Comparison of ENCODE assay signal across 15 cellular contexts in genomic region chr1:97066860-97067259, GRCh38.
DNase-seq lines count a peak whose midpoint lies in the region; ATAC-seq and TF ChIP-seq lines count a peak whose summit lies in the region.
"Had no signal": no experiment of that assay in that cellular context is flagged by ENCODE, and none has a peak within 500 bp of the region (broad histone marks: within the 10 kb centered on the region; RNA-seq: fewer than 3 reads in every experiment).

No MANE protein-coding gene starts in this region.

- POLR2A ChIA-PET in naive thymus-derived CD4-positive, alpha-beta T cell (lab: Charles Lee), result no interaction called here

- ATAC-seq in naive thymus-derived CD4-positive, alpha-beta T cell, result no peak
- ATAC-seq in GM21526 (IDR thresholded peaks at IDR 0.05; ENCODE audit: low FRiP score, unreplicated experiment), result no peak
- ATAC-seq: HCT116 had no signal

- no peaks in the 10 kb centered on the region for H3K9me3 ChIP-seq in naive thymus-derived CD4-positive, alpha-beta T cell (ENCODE audit: control insufficient read depth in 2 of 3, low read length in 3 of 3)

- H3K36me3 Mint-ChIP-seq in naive thymus-derived CD4-positive, alpha-beta T cell, result peaks cover 0 to 4% (median 0%) of the 10 kb centered on the region in 5 donors
- H3K36me3 Mint-ChIP-seq: CD4-positive, alpha-beta memory T cell had no signal

- intact Hi-C loops in naive thymus-derived CD4-positive, alpha-beta T cell (cut with micrococcal nuclease), result no loop called here

- H3K27ac ChIP-seq in naive thymus-derived CD4-positive, alpha-beta T cell (ENCODE audit: low read depth, low read length), result no peak overlapping the region
- H3K27ac ChIP-seq: GM23248 had no signal

- no peaks in the 10 kb centered on the region for H3K4me1 Mint-ChIP-seq in naive thymus-derived CD4-positive, alpha-beta T cell
- H3K4me1 Mint-ChIP-seq: CD4-positive, alpha-beta memory T cell had no signal

- DNase-seq in HCEC 1CT (peak; percentile 7), fibroblast of peridontal ligament (ENCODE audit: extremely low read depth) (peak; percentile 34), retinal pigment epithelial cell (ENCODE audit: low read depth) (peak; percentile 26), nucleus accumbens (lab: John Stamatoyannopoulos, UW) (no peak)
- DNase-seq in naive thymus-derived CD4-positive, alpha-beta T cell, result no peak
- DNase-seq: C1 segment of cervical spinal cord; Calu3; CD4-positive, alpha-beta memory T cell; COR-L47; DMS53; DMS79 treated with DMSO at 0.1 percent for 48 hours; GM23248; H7 had no signal

- H3K36me3 ChIP-seq in naive thymus-derived CD4-positive, alpha-beta T cell (ENCODE audit: control insufficient read depth in 2 of 3, insufficient read depth in 3 of 3, low read length in 3 of 3), result no peaks in the 10 kb centered on the region

- peaks cover 0 to 2% (median 0%) of the 10 kb centered on the region in 11 donors for H3K9me3 Mint-ChIP-seq in naive thymus-derived CD4-positive, alpha-beta T cell

- no peak overlapping the region for H3K4me3 ChIP-seq in retinal pigment epithelial cell (ENCODE audit: low read length)
- H3K4me3 ChIP-seq in naive thymus-derived CD4-positive, alpha-beta T cell (ENCODE audit: low read length), result no peak overlapping the region
- H3K4me3 ChIP-seq: GM23248 had no signal

- H3K4me3 Mint-ChIP-seq in naive thymus-derived CD4-positive, alpha-beta T cell, result no peak overlapping the region
- H3K4me3 Mint-ChIP-seq: CD4-positive, alpha-beta memory T cell had no signal

- no peaks in the 10 kb centered on the region for H3K27me3 Mint-ChIP-seq in naive thymus-derived CD4-positive, alpha-beta T cell

- CTCF ChIA-PET in naive thymus-derived CD4-positive, alpha-beta T cell (lab: Charles Lee), result no interaction called here

- no peaks in the 10 kb centered on the region for H3K27me3 ChIP-seq in naive thymus-derived CD4-positive, alpha-beta T cell (ENCODE audit: control insufficient read depth in 2 of 2, insufficient read depth in 2 of 2, low read length in 2 of 2)

- no peak for TF ChIP-seq CTCF in retinal pigment epithelial cell (conservative IDR thresholded peaks at IDR 0.05; ENCODE audit: low read depth, low read length)

- no peak overlapping the region for H3K27ac Mint-ChIP-seq in naive thymus-derived CD4-positive, alpha-beta T cell
- H3K27ac Mint-ChIP-seq: CD4-positive, alpha-beta memory T cell had no signal

- no peaks in the 10 kb centered on the region for H3K4me1 ChIP-seq in naive thymus-derived CD4-positive, alpha-beta T cell (ENCODE audit: control insufficient read depth in 2 of 2, insufficient read depth in 2 of 2, low read length in 2 of 2)

Comparison
In these comparisons a context has a peak if more than half of its experiments do, and no peak if none do; other contexts are left out.
1. DNase-seq: peak in HCEC 1CT (single experiment), fibroblast of peridontal ligament (single experiment) and retinal pigment epithelial cell (single experiment); none in naive thymus-derived CD4-positive, alpha-beta T cell (0 of 9) and nucleus accumbens (0 of 56).